ENCODE assay signal across 1 cellular context in the genomic region with DNA sequence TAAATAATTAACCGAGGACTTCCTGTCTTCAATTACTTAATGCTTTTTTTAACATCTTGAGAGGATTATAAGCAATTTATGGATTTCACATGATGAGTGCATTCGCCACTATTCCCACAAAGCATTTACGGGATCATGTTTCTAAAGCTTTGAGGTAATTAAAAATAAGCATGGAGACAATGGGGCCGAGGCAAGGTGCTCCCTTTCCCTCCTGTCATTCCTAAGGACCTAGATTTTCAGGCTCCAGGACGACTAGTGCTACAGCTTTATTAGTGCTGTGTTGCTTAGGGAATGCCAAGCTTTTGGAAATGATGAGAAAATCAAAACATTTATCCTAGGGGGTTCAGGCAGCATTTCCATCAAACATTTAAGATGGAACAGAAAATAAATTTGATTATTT.
TF ChIP-seq lines count a peak whose summit lies in the region.

No MANE protein-coding gene starts in this region.

TF ChIP-seq in GM23338, 12 proteins besides CTCF, POLR2A, EP300 and RAD21 (continued from another document):
- TF ChIP-seq, protein P1, sequence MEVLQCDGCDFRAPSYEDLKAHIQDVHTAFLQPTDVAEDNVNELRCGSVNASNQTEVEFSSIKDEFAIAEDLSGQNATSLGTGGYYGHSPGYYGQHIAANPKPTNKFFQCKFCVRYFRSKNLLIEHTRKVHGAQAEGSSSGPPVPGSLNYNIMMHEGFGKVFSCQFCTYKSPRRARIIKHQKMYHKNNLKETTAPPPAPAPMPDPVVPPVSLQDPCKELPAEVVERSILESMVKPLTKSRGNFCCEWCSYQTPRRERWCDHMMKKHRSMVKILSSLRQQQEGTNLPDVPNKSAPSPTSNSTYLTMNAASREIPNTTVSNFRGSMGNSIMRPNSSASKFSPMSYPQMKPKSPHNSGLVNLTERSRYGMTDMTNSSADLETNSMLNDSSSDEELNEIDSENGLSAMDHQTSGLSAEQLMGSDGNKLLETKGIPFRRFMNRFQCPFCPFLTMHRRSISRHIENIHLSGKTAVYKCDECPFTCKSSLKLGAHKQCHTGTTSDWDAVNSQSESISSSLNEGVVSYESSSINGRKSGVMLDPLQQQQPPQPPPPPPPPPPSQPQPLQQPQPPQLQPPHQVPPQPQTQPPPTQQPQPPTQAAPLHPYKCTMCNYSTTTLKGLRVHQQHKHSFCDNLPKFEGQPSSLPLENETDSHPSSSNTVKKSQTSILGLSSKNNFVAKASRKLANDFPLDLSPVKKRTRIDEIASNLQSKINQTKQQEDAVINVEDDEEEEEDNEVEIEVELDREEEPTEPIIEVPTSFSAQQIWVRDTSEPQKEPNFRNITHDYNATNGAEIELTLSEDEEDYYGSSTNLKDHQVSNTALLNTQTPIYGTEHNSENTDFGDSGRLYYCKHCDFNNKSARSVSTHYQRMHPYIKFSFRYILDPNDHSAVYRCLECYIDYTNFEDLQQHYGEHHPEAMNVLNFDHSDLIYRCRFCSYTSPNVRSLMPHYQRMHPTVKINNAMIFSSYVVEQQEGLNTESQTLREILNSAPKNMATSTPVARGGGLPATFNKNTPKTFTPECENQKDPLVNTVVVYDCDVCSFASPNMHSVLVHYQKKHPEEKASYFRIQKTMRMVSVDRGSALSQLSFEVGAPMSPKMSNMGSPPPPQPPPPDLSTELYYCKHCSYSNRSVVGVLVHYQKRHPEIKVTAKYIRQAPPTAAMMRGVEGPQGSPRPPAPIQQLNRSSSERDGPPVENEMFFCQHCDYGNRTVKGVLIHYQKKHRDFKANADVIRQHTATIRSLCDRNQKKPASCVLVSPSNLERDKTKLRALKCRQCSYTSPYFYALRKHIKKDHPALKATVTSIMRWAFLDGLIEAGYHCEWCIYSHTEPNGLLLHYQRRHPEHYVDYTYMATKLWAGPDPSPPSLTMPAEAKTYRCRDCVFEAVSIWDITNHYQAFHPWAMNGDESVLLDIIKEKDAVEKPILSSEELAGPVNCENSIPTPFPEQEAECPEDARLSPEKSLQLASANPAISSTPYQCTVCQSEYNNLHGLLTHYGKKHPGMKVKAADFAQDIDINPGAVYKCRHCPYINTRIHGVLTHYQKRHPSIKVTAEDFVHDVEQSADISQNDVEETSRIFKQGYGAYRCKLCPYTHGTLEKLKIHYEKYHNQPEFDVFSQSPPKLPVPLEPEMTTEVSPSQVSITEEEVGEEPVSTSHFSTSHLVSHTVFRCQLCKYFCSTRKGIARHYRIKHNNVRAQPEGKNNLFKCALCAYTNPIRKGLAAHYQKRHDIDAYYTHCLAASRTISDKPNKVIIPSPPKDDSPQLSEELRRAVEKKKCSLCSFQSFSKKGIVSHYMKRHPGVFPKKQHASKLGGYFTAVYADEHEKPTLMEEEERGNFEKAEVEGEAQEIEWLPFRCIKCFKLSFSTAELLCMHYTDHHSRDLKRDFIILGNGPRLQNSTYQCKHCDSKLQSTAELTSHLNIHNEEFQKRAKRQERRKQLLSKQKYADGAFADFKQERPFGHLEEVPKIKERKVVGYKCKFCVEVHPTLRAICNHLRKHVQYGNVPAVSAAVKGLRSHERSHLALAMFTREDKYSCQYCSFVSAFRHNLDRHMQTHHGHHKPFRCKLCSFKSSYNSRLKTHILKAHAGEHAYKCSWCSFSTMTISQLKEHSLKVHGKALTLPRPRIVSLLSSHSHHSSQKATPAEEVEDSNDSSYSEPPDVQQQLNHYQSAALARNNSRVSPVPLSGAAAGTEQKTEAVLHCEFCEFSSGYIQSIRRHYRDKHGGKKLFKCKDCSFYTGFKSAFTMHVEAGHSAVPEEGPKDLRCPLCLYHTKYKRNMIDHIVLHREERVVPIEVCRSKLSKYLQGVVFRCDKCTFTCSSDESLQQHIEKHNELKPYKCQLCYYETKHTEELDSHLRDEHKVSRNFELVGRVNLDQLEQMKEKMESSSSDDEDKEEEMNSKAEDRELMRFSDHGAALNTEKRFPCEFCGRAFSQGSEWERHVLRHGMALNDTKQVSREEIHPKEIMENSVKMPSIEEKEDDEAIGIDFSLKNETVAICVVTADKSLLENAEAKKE (CRISPR knock-in tag; IDR thresholded peaks at IDR 0.05): no peak
- TF ChIP-seq STAT1 (IDR thresholded peaks at IDR 0.05; ENCODE audit: unreplicated experiment) (no peak), NANOG (IDR thresholded peaks at IDR 0.05; ENCODE audit: borderline replicate concordance) (no peak)
